19 cellular contexts compared by ENCODE assay signal in genomic region chr9:37923121-37923795, GRCh38. TPM values are rescaled to one million over a fixed set of nuclear protein-coding genes. Genes with fewer than 3 reads are reported as not detected.
A peak's percentile ranks its signal among the peaks of the same experiment; 100 is the strongest.
DNase-seq lines count a peak whose midpoint lies in the region; ATAC-seq lines count a peak whose summit lies in the region.
"Had no signal": no experiment of that assay in that cellular context is flagged by ENCODE, and none has a peak within 500 bp of the region (broad histone marks: within the 10 kb centered on the region; RNA-seq: fewer than 3 reads in every experiment).

No MANE protein-coding gene starts in this region.

- H4K91ac ChIP-seq in trophoblast cell (ENCODE audit: low read depth, low read length), result no peak overlapping the region

- DNase-seq in H7 (peak; percentile 60), NT2/D1 (ENCODE audit: low read depth, low spot score) (no peak), right cardiac atrium (no peak), trophoblast cell (no peak), DMS114 treated with DMSO at 0.1 percent for 48 hours (lab: John Stamatoyannopoulos, UW; ENCODE audit: unreplicated experiment) (no peak)
- DNase-seq: activated CD4-positive, alpha-beta T cell treated with anti-CD3 and anti-CD28 coated beads for 36 hours; activated CD8-positive, alpha-beta memory T cell treated with anti-CD3 and anti-CD28 coated beads for 24 hours; activated naive CD4-positive, alpha-beta T cell treated with anti-CD3 and anti-CD28 coated beads for 36 hours; activated T-cell treated with anti-CD3 and anti-CD28 coated beads, Interleukin-2, amount 50 U/mL, for 48 hours; amniotic stem cell; C1 segment of cervical spinal cord; heart right ventricle; NCI-H1436 treated with DMSO at 0.1 percent for 48 hours; NCI-H526 treated with DMSO at 0.1 percent for 48 hours; RPMI8226; stimulated activated CD8-positive, alpha-beta memory T cell treated with anti-CD3 and anti-CD28 coated beads, Interleukin-4, amount 100 ng/mL, for 48 hours had no signal

- H3K4me1 ChIP-seq in NT2/D1 (ENCODE audit: insufficient read depth, insufficient read length), result peaks cover 54% of the 10 kb centered on the region
- H3K4me1 ChIP-seq in right cardiac atrium (ENCODE audit: control insufficient read depth, insufficient read depth, low read length), result peaks cover 17% of the 10 kb centered on the region
- peaks cover 22 to 31% of the 10 kb centered on the region in 2 experiments for H3K4me1 ChIP-seq in trophoblast cell (ENCODE audit: control insufficient read depth in 1 of 2, insufficient read depth in 2 of 2, low read length in 2 of 2)

- no peak overlapping the region for H2AFZ ChIP-seq in trophoblast cell (ENCODE audit: insufficient read depth, low read length, poor library complexity)

- H3K4ac ChIP-seq in trophoblast cell (ENCODE audit: low read depth, low read length), result no peak overlapping the region

- H3K18ac ChIP-seq in trophoblast cell (ENCODE audit: low read length), result peak overlapping the region; percentile 5

- 79% methylated on average over 14 of the region's 14 CpGs for WGBS in right cardiac atrium
- no CpG with 5 or more reads among the region's 14 CpGs for WGBS in trophoblast cell (ENCODE audit: extremely low coverage, insufficient coverage, insufficient read length)

- intact Hi-C loops in right cardiac atrium (cut with DNase I), result loop anchor here in 2 of 4 donors (5.0 kb wide), 2 partner anchors 64 to 74 kb away; no protein-coding TSS in a partner anchor

- H3K27ac ChIP-seq in right cardiac atrium (ENCODE audit: low read length) (peak overlapping the region; percentile 55), trophoblast cell (ENCODE audit: low read depth, low read length) (no peak overlapping the region)

- H4K12ac ChIP-seq in trophoblast cell (ENCODE audit: low read depth, low read length), result no peak overlapping the region

- peak overlapping the region; percentile 14 for H3K9ac ChIP-seq in NT2/D1 (ENCODE audit: insufficient read length, low read depth)
- no peak overlapping the region for H3K9ac ChIP-seq in trophoblast cell (ENCODE audit: low read length)

- H3K4me3 ChIP-seq in H7 (ENCODE audit: insufficient read depth, low read depth, low read length) (no peak overlapping the region), NT2/D1 (ENCODE audit: insufficient read length, low read depth) (no peak overlapping the region), right cardiac atrium (ENCODE audit: low read length) (no peak overlapping the region), trophoblast cell (ENCODE audit: low read depth, low read length) (no peak overlapping the region)
- H3K4me3 ChIP-seq: heart right ventricle had no signal

- H3K36me3 ChIP-seq in H7 (replicated peaks; ENCODE audit: control insufficient read depth, insufficient read depth, low read length) (no peaks in the 10 kb centered on the region), NT2/D1 (ENCODE audit: insufficient read depth, insufficient read length, low read length) (peaks cover 74% of the 10 kb centered on the region), trophoblast cell (ENCODE audit: control insufficient read depth in 1 of 2, insufficient read depth in 2 of 2, low read length in 2 of 2) (peaks cover 44 to 53% of the 10 kb centered on the region in 2 experiments)

- no peak overlapping the region for H3K14ac ChIP-seq in trophoblast cell (ENCODE audit: low read length)

- no peak overlapping the region for H2BK5ac ChIP-seq in trophoblast cell (ENCODE audit: low read depth, low read length, poor library complexity)

- H3K9me3 ChIP-seq in NT2/D1 (ENCODE audit: insufficient read depth, low read length), result no peaks in the 10 kb centered on the region
- no peaks in the 10 kb centered on the region for H3K9me3 ChIP-seq in right cardiac atrium (ENCODE audit: control insufficient read depth, low read length)
- no peaks in the 10 kb centered on the region for H3K9me3 ChIP-seq in trophoblast cell (ENCODE audit: insufficient read depth, low read depth, low read length)
- H3K9me3 ChIP-seq: heart right ventricle had no signal

- no peak overlapping the region for H3K23ac ChIP-seq in trophoblast cell (ENCODE audit: low read length)

- no peak overlapping the region for H2BK120ac ChIP-seq in trophoblast cell (ENCODE audit: insufficient read depth, low read length, poor library complexity)

- H3K79me2 ChIP-seq in trophoblast cell (ENCODE audit: control insufficient read depth, insufficient read depth, low read length, poor library complexity), result no peaks in the 10 kb centered on the region

- no peak overlapping the region for H4K8ac ChIP-seq in trophoblast cell (ENCODE audit: low read depth, low read length)

- no peak overlapping the region for H2BK12ac ChIP-seq in trophoblast cell (ENCODE audit: low read length)

- peaks cover 5% of the 10 kb centered on the region for H3K79me1 ChIP-seq in trophoblast cell (ENCODE audit: low read length)

- H3K27me3 ChIP-seq in H7 (ENCODE audit: control insufficient read depth, insufficient read depth, low read length) (no peaks in the 10 kb centered on the region), NT2/D1 (ENCODE audit: insufficient read depth, insufficient read length) (no peaks in the 10 kb centered on the region), right cardiac atrium (ENCODE audit: control insufficient read depth, insufficient read depth) (no peaks in the 10 kb centered on the region), trophoblast cell (ENCODE audit: insufficient read depth, low read length) (no peaks in the 10 kb centered on the region)
- H3K27me3 ChIP-seq: heart right ventricle had no signal

- no peak overlapping the region for H2AK5ac ChIP-seq in trophoblast cell (ENCODE audit: low read length)

- peak in 1 of 2 donors; percentile 4 for ATAC-seq in right cardiac atrium
- no peak for ATAC-seq in HG03378 (IDR thresholded peaks at IDR 0.05; ENCODE audit: unreplicated experiment)
- no peak for ATAC-seq in HG03571 (IDR thresholded peaks at IDR 0.05; ENCODE audit: unreplicated experiment)
- no peak for ATAC-seq in GM21529 (IDR thresholded peaks at IDR 0.05; ENCODE audit: unreplicated experiment)
- ATAC-seq: activated CD4-positive, alpha-beta T cell treated with anti-CD3 and anti-CD28 coated beads for 36 hours had no signal

- H3K4me2 ChIP-seq in trophoblast cell (ENCODE audit: low read length), result no peak overlapping the region

RNA-seq across cellular contexts. Expression of gene SLC25A51, which starts 19.3 kb away (rescaled TPM):
- 16.1 and 16.8 TPM in 2 replicates for total RNA-seq in H7 (2014; rRNA removed; shearing (Covaris generic))
- 10 to 100 TPM; 21.1 to 29.4 (median 25.9) TPM for total RNA-seq in right cardiac atrium
- 13.1 TPM for polyA plus RNA-seq in right cardiac atrium
- polyA plus RNA-seq in trophoblast cell (2013), result 12.2 and 12.4 TPM in 2 replicates
